16 cellular contexts compared by ENCODE assay signal in genomic region chr2:105256431-105257047, GRCh38. TPM values are rescaled to one million over a fixed set of nuclear protein-coding genes. Genes with fewer than 3 reads are reported as not detected.
"Had no signal": no experiment of that assay in that cellular context is flagged by ENCODE, and none has a peak within 500 bp of the region (broad histone marks: within the 10 kb centered on the region; RNA-seq: fewer than 3 reads in every experiment).

No MANE protein-coding gene starts in this region.

- H3K4me1 Mint-ChIP-seq: activated naive CD8-positive, alpha-beta T cell treated with anti-CD3 and anti-CD28 coated beads, Interleukin-2, amount 10 ng/mL, durations not matched to agents 7 days and 5 days; neural crest cell had no signal

- H3K4me3 ChIP-seq: left ventricle myocardium inferior, pancreas, tibial artery, vagina had no signal

- H3K27ac ChIP-seq: left ventricle myocardium inferior, pancreas, tibial artery, vagina had no signal

- H3K27ac Mint-ChIP-seq: activated CD4-positive, alpha-beta memory T cell treated with anti-CD3 and anti-CD28 coated beads for 36 hours; activated naive CD8-positive, alpha-beta T cell treated with anti-CD3 and anti-CD28 coated beads, Interleukin-2, amount 10 ng/mL, durations not matched to agents 7 days and 5 days; effector memory CD8-positive, alpha-beta T cell had no signal

- DNase-seq: activated CD4-positive, alpha-beta memory T cell treated with anti-CD3 and anti-CD28 coated beads for 36 hours; activated naive CD8-positive, alpha-beta T cell treated with anti-CD3 and anti-CD28 coated beads, Interleukin-2, amount 10 ng/mL, durations not matched to agents 7 days and 5 days; caudate nucleus; cortex of kidney; effector memory CD8-positive, alpha-beta T cell; erythroblast; head of caudate nucleus; left ventricle myocardium inferior; pancreas; T-helper 2 cell; tibial artery had no signal

- H3K4me3 Mint-ChIP-seq: activated CD4-positive, alpha-beta memory T cell treated with anti-CD3 and anti-CD28 coated beads for 36 hours; activated naive CD8-positive, alpha-beta T cell treated with anti-CD3 and anti-CD28 coated beads, Interleukin-2, amount 10 ng/mL, durations not matched to agents 7 days and 5 days; effector memory CD8-positive, alpha-beta T cell; neural crest cell had no signal

- H3K9me3 ChIP-seq: left ventricle myocardium inferior, pancreas, tibial artery, vagina had no signal

- H3K27me3 ChIP-seq: pancreas, tibial artery, vagina had no signal

- H3K4me1 ChIP-seq: left ventricle myocardium inferior, pancreas, tibial artery, vagina had no signal

- H3K36me3 Mint-ChIP-seq: activated CD4-positive, alpha-beta memory T cell treated with anti-CD3 and anti-CD28 coated beads for 36 hours; activated naive CD8-positive, alpha-beta T cell treated with anti-CD3 and anti-CD28 coated beads, Interleukin-2, amount 10 ng/mL, durations not matched to agents 7 days and 5 days had no signal

- ATAC-seq: activated CD4-positive, CD25-positive, alpha-beta regulatory T cell treated with anti-CD3 and anti-CD28 coated beads, Interleukin-2, amount 50 U/mL, for 24 hours; effector memory CD8-positive, alpha-beta T cell; pancreas had no signal

- H3K27me3 Mint-ChIP-seq: activated CD4-positive, alpha-beta memory T cell treated with anti-CD3 and anti-CD28 coated beads for 36 hours had no signal

- H3K9me3 Mint-ChIP-seq: activated CD4-positive, alpha-beta memory T cell treated with anti-CD3 and anti-CD28 coated beads for 36 hours; activated naive CD8-positive, alpha-beta T cell treated with anti-CD3 and anti-CD28 coated beads, Interleukin-2, amount 10 ng/mL, durations not matched to agents 7 days and 5 days; effector memory CD8-positive, alpha-beta T cell; neural crest cell had no signal

- H3K36me3 ChIP-seq: left ventricle myocardium inferior, pancreas, tibial artery, vagina had no signal

RNA-seq across cellular contexts. Expression of gene GPR45, which starts 15.0 kb away (rescaled TPM):
- total RNA-seq: activated CD4-positive, alpha-beta memory T cell treated with anti-CD3 and anti-CD28 coated beads for 36 hours; activated naive CD8-positive, alpha-beta T cell treated with anti-CD3 and anti-CD28 coated beads, Interleukin-2, amount 10 ng/mL, durations not matched to agents 7 days and 5 days; left ventricle myocardium inferior; mesenteric fat pad; neural crest cell; pancreas; skeletal muscle tissue; vagina had no signal
